ENCODE assay signal across 9 cellular contexts in genomic region chr1:236686815-236687160, GRCh38. TPM values are rescaled to one million over a fixed set of nuclear protein-coding genes. Genes with fewer than 3 reads are reported as not detected.
DNase-seq lines count a peak whose midpoint lies in the region; ATAC-seq, FAIRE-seq and TF ChIP-seq lines count a peak whose summit lies in the region.
"Had no signal": no experiment of that assay in that cellular context is flagged by ENCODE, and none has a peak within 500 bp of the region (broad histone marks: within the 10 kb centered on the region; RNA-seq: fewer than 3 reads in every experiment).

No MANE protein-coding gene starts in this region.

- H3K27me3 ChIP-seq in ACC112 (ENCODE audit: insufficient read depth, low read length) = peaks cover 21% of the 10 kb centered on the region; the same call in 1 of the 2 replicates
- H3K27me3 ChIP-seq in dorsolateral prefrontal cortex = peaks cover 0 to 11% (median 0%) of the 10 kb centered on the region in 45 donors
- H3K27me3 ChIP-seq in muscle layer of duodenum (ENCODE audit: low read depth, low read length) = peaks cover 12% of the 10 kb centered on the region

- ATAC-seq in HG03342 (IDR thresholded peaks at IDR 0.05; ENCODE audit: unreplicated experiment) = peak; percentile 4
- no peak for ATAC-seq in GM18873 (IDR thresholded peaks at IDR 0.05; ENCODE audit: low FRiP score, unreplicated experiment)

- H3K79me2 ChIP-seq in ACC112 (ENCODE audit: control insufficient read depth, insufficient read depth, low read length, unreplicated experiment) = no peaks in the 10 kb centered on the region

- H3K27ac ChIP-seq in ACC112 (ENCODE audit: low read depth, low read length) = no peak overlapping the region
- H3K27ac ChIP-seq in dorsolateral prefrontal cortex = peak overlapping the region in 23 of 59 donors; percentile 18 to 80 (median 46)
- H3K27ac ChIP-seq in muscle layer of duodenum (ENCODE audit: low read length) = no peak overlapping the region

- FAIRE-seq in GM12891 (lab: Jason Lieb, UNC) = no peak
- FAIRE-seq: G401.6 had no signal

- H3K4me1 ChIP-seq in ACC112 (ENCODE audit: control insufficient read depth, insufficient read depth, low read length, unreplicated experiment) (peaks cover 18% of the 10 kb centered on the region), muscle layer of duodenum (ENCODE audit: control insufficient read depth in 1 of 2, insufficient read depth in 2 of 2, low read length in 2 of 2) (peaks cover 0 to 11% of the 10 kb centered on the region in 2 donors)

- TF ChIP-seq CTCF in dorsolateral prefrontal cortex (IDR thresholded peaks at IDR 0.05 in 54 of 56, conservative IDR thresholded peaks at IDR 0.05 in 2 of 56; ENCODE audit: low read depth in 1 of 56, partially characterized antibody in 56 of 56) (no peak), foreskin fibroblast (IDR thresholded peaks at IDR 0.05; ENCODE audit: low read depth, low read length) (no peak)

- DNase-seq in dorsolateral prefrontal cortex (no peak), foreskin fibroblast (no peak), GM12891 (ENCODE audit: insufficient read length, low spot score) (no peak)
- no peak for DNase-seq in stimulated activated CD8-positive, alpha-beta memory T cell treated with anti-CD3 and anti-CD28 coated beads, Interleukin-4, amount 100 ng/mL, for 48 hours

- H3K36me3 ChIP-seq in ACC112 (ENCODE audit: insufficient read depth, low read length) (no peaks in the 10 kb centered on the region), muscle layer of duodenum (ENCODE audit: control insufficient read depth in 1 of 2, insufficient read depth in 2 of 2, low read length in 2 of 2) (no peaks in the 10 kb centered on the region)

- H3K9me3 ChIP-seq in muscle layer of duodenum (ENCODE audit: control insufficient read depth in 1 of 2, low read length in 2 of 2) = peaks cover 0 to 4% of the 10 kb centered on the region in 2 donors

- peak overlapping the region; percentile 98 for H2AFZ ChIP-seq in ACC112 (ENCODE audit: low read length, unreplicated experiment)

- no peak for TF ChIP-seq POLR2A in GM12891 (IDR thresholded peaks at IDR 0.05; ENCODE audit: low read depth, low read length)

- peak overlapping the region; percentile 87 for H3K4me3 ChIP-seq in ACC112 (ENCODE audit: low read depth, low read length)
- peak overlapping the region; percentile 34 to 80 (median 70) for H3K4me3 ChIP-seq in dorsolateral prefrontal cortex
- peak overlapping the region; percentile 40 to 68 for H3K4me3 ChIP-seq in muscle layer of duodenum (ENCODE audit: low read depth in 1 of 2, low read length in 2 of 2)
- peak overlapping the region in 1 of 2 donors; percentile 29 for H3K4me3 ChIP-seq in foreskin fibroblast (ENCODE audit: low read depth in 1 of 2, low read length in 2 of 2)

- intact Hi-C loops in dorsolateral prefrontal cortex (cut with DNase I) = no loop called here

TF ChIP-seq in GM12891, 5 proteins besides CTCF, POLR2A, EP300 and RAD21:
- no peak for TF ChIP-seq TAF1 (IDR thresholded peaks at IDR 0.05; ENCODE audit: low read depth, low read length)
- no peak for TF ChIP-seq PAX5 (IDR thresholded peaks at IDR 0.05; ENCODE audit: insufficient read depth, low read length, severe bottlenecking)
- no peak for TF ChIP-seq POLR2AphosphoS5 (IDR thresholded peaks at IDR 0.05; ENCODE audit: low read depth, low read length)
- TF ChIP-seq SPI1 (IDR thresholded peaks at IDR 0.05; ENCODE audit: low read depth, low read length) = no peak
- no peak for TF ChIP-seq POU2F2 (IDR thresholded peaks at IDR 0.05; ENCODE audit: low read depth, low read length)

RNA-seq across cellular contexts. Expression of gene ACTN2, which starts 0.5 kb away (rescaled TPM):
- total RNA-seq in dorsolateral prefrontal cortex = 100 to 1,000 TPM in 2 of 120 experiments, 10 to 100 TPM in 118; 29.8 to 112 (median 69.1) TPM
- polyA plus RNA-seq in GM12891 (2012; ENCODE audit: low read depth, missing spikeins) = not detected
